In the genomic region with DNA sequence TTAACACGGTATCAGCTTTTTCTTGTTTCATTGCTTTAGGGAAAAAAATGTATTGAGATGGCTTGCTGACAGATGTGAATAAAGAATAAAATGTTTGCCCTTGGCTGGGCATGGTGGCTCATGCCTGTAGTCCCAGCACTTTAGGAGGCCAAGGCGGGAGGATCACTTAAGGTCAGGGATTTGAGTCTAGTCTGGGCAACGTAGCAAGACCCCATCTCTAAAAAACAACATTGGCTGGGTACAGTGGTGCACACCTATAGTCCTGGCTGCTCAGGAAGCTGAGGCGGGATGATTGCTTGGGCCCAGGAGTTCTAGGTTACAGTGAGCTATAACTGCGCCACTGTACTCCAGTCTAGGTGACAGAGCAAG, we compare ENCODE assay signal across 27 cellular contexts.
"Had no signal": no experiment of that assay in that cellular context is flagged by ENCODE, and none has a peak within 500 bp of the region (broad histone marks: within the 10 kb centered on the region; RNA-seq: fewer than 3 reads in every experiment).

No MANE protein-coding gene starts in this region.

- DNase-seq: colonic mucosa; effector memory CD4-positive, alpha-beta T cell; heart left ventricle; hippocampal formation; left cardiac atrium; left lung; mesendoderm; midbrain; naive thymus-derived CD4-positive, alpha-beta T cell; nephron progenitor cell; occipital lobe; ovary; posterior cingulate gyrus; psoas muscle; right cardiac atrium; spleen; stimulated activated CD4-positive, alpha-beta T cell treated with anti-CD3 and anti-CD28 coated beads, Interleukin-4, amount 100 ng/mL, for 4 hours; stimulated activated naive CD8-positive, alpha-beta T cell treated with anti-CD3 and anti-CD28 coated beads, Interleukin-15, Interleukin-2, amounts not matched to agents 100 U/mL and 50 U/mL, for 24 hours had no signal

- ATAC-seq: heart left ventricle; left cardiac atrium; left lung; naive thymus-derived CD4-positive, alpha-beta T cell; psoas muscle; right cardiac atrium; stimulated activated memory B cell treated with anti-CD40 and anti-IgM and Interleukin-4, amounts not matched to agents 10 μg/mL and 1 μg/mL and 100 μg/mL, for 72 hours; stimulated activated naive CD8-positive, alpha-beta T cell treated with anti-CD3 and anti-CD28 coated beads, Interleukin-15, Interleukin-2, amounts not matched to agents 100 U/mL and 50 U/mL, for 24 hours had no signal

- H3K9me3 ChIP-seq: colonic mucosa, heart left ventricle, left lung, ovary, psoas muscle, thoracic aorta, vagina had no signal

- H3K27me3 ChIP-seq: colonic mucosa, heart left ventricle, left lung, ovary, spleen, tibial nerve, vagina had no signal

- H3K4me3 ChIP-seq: colonic mucosa, heart left ventricle, left lung, ovary, psoas muscle, skin epidermis, spleen, thoracic aorta, tibial nerve, vagina had no signal

- H3K4me1 ChIP-seq: colonic mucosa, tibial nerve had no signal

- FAIRE-seq: endometrium, frontal cortex, islet of Langerhans had no signal

- H3K9me3 Mint-ChIP-seq: stimulated activated memory B cell treated with anti-CD40 and anti-IgM and Interleukin-4, amounts not matched to agents 10 μg/mL and 1 μg/mL and 100 μg/mL, for 72 hours had no signal

- H3K27ac ChIP-seq: colonic mucosa, heart left ventricle, left lung, ovary, psoas muscle, skin epidermis, spleen, thoracic aorta, tibial nerve, vagina had no signal

- H3K36me3 ChIP-seq: colonic mucosa, heart left ventricle, left lung, ovary, spleen, thoracic aorta, tibial nerve, vagina had no signal

- H3K27me3 Mint-ChIP-seq: dendritic cell treated with granulocyte-macrophage colony-stimulating factor and Interleukin-4, amounts not matched to agents 40 ng/mL and 50 ng/mL, for 4 days; naive thymus-derived CD4-positive, alpha-beta T cell; stimulated activated memory B cell treated with anti-CD40 and anti-IgM and Interleukin-4, amounts not matched to agents 10 μg/mL and 1 μg/mL and 100 μg/mL, for 72 hours had no signal

- H3K27ac Mint-ChIP-seq: dendritic cell treated with granulocyte-macrophage colony-stimulating factor and Interleukin-4, amounts not matched to agents 40 ng/mL and 50 ng/mL, for 4 days; nephron progenitor cell; stimulated activated memory B cell treated with anti-CD40 and anti-IgM and Interleukin-4, amounts not matched to agents 10 μg/mL and 1 μg/mL and 100 μg/mL, for 72 hours had no signal

- H3K4me3 Mint-ChIP-seq: dendritic cell treated with granulocyte-macrophage colony-stimulating factor and Interleukin-4, amounts not matched to agents 40 ng/mL and 50 ng/mL, for 4 days; naive thymus-derived CD4-positive, alpha-beta T cell; nephron progenitor cell; stimulated activated memory B cell treated with anti-CD40 and anti-IgM and Interleukin-4, amounts not matched to agents 10 μg/mL and 1 μg/mL and 100 μg/mL, for 72 hours had no signal
